ENCODE assay signal across 24 cellular contexts in the genomic region with DNA sequence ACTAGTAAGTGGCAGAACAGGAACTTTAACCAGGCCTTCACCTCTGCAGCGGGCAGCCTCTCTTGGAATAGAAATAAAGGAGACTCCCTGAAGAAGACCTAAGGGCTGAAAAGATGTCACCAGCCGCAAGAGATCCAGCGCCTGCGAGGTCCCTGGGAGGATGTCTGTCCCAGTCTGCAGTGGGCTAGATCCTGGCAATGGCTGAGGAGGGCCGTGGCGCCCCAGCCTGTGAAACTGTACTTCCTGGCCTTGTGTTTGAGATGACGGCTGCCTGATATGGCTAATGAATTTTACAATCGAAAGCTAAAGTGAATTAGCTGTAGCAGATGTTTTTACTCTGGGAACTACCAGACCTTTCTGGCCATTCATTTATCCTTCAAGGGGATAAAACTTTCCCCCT.
"Had no signal": no experiment of that assay in that cellular context is flagged by ENCODE, and none has a peak within 500 bp of the region (broad histone marks: within the 10 kb centered on the region; RNA-seq: fewer than 3 reads in every experiment).

No MANE protein-coding gene starts in this region.

- H3K9me3 Mint-ChIP-seq: immature natural killer cell; memory B cell; mesothelial cell of epicardium; natural killer cell treated with Interleukin-12 subunit alpha and Interleukin-12 subunit beta and Interleukin-15 and Interleukin-18, amount 100 ng/mL, for 72 hours; neural crest cell; stimulated activated naive CD8-positive, alpha-beta T cell treated with anti-CD3 and anti-CD28 coated beads, Interleukin-15, amount 100 ng/mL, for 72 hours had no signal

- H3K27me3 Mint-ChIP-seq: memory B cell; naive B cell; natural killer cell treated with Interleukin-12 subunit alpha and Interleukin-12 subunit beta and Interleukin-15 and Interleukin-18, amount 100 ng/mL, for 72 hours had no signal

- H3K4me3 Mint-ChIP-seq: immature natural killer cell; memory B cell; mesothelial cell of epicardium; naive B cell; natural killer cell treated with Interleukin-12 subunit alpha and Interleukin-12 subunit beta and Interleukin-15 and Interleukin-18, amount 100 ng/mL, for 72 hours; neural crest cell; stimulated activated naive CD8-positive, alpha-beta T cell treated with anti-CD3 and anti-CD28 coated beads, Interleukin-15, amount 100 ng/mL, for 72 hours had no signal

- H3K27me3 ChIP-seq: thyroid gland had no signal

- H3K36me3 ChIP-seq: prostate gland, thyroid gland had no signal

- H3K4me3 ChIP-seq: lung, mucosa of descending colon, prostate gland, skin epidermis, thyroid gland had no signal

- H3K36me3 Mint-ChIP-seq: immature natural killer cell; memory B cell; mesothelial cell of epicardium; naive B cell; natural killer cell treated with Interleukin-12 subunit alpha and Interleukin-12 subunit beta and Interleukin-15 and Interleukin-18, amount 100 ng/mL, for 72 hours had no signal

- H3K4me1 ChIP-seq: parathyroid adenoma, prostate gland, thyroid gland had no signal

- H2AFZ ChIP-seq: parathyroid adenoma had no signal

- H3K9ac ChIP-seq: parathyroid adenoma had no signal

- H3K9me3 ChIP-seq: mucosa of descending colon, prostate gland, thyroid gland had no signal

- FAIRE-seq: frontal cortex had no signal

- H3K27ac ChIP-seq: parathyroid adenoma, prostate gland, skin epidermis, thyroid gland had no signal

- H3K27ac Mint-ChIP-seq: immature natural killer cell; memory B cell; mesothelial cell of epicardium; naive B cell; natural killer cell treated with Interleukin-12 subunit alpha and Interleukin-12 subunit beta and Interleukin-15 and Interleukin-18, amount 100 ng/mL, for 72 hours had no signal

- DNase-seq: cerebellar nuclear complex; cortex of kidney; hypothalamus; immature natural killer cell; islet precursor cell; mucosa of descending colon; naive B cell; right cardiac atrium; stimulated activated CD4-positive, alpha-beta T cell treated with anti-CD3 and anti-CD28 coated beads, Interleukin-15, amount 100 ng/mL, for 24 hours; stimulated activated CD4-positive, alpha-beta T cell treated with anti-CD3 and anti-CD28 coated beads, Interleukin-2, amount 100 ng/mL, for 48 hours; stimulated activated CD8-positive, alpha-beta memory T cell treated with anti-CD3 and anti-CD28 coated beads, Interleukin-4, amount 100 ng/mL, for 48 hours; stimulated activated naive CD4-positive, alpha-beta T cell; stimulated activated naive CD8-positive, alpha-beta T cell treated with anti-CD3 and anti-CD28 coated beads, Interleukin-15, amount 100 ng/mL, for 72 hours; thyroid gland; trophoblast cell had no signal

- H3K79me2 ChIP-seq: parathyroid adenoma had no signal

- H3K4me1 Mint-ChIP-seq: immature natural killer cell, memory B cell, mesothelial cell of epicardium, naive B cell had no signal
